1 cellular context compared by ENCODE assay signal in the genomic region with DNA sequence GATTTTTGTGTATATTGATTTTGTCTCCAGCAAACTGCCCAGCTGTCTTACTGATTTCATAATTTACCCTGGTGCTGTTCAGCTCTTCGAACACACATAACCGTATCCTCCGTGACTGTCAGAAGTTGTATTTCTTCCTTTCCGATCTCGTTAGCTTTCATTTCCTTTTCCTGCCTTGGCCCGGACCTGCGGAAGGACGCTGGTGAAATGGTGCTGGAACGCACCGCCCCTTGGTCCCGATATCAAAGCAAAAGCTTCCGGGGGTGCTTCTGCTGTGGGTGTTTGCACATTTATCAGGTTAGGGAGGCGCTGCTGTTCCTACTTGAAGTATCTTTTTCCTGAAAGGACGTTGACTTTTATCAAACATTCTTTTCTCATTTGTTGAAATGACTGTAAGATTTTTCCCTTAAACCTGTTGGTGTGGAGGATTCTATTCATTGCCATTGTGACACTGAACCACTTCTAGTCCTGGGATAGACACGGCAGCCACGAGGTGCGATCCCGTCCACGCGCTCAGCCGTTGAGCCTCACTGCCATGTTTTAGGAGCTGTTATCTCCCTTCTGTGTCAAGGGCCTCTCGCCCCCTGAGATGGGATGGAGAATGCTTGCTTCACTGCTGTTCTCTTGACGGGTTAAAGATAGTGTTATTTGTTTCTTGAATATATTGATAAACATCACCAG.
TF ChIP-seq lines count a peak whose summit lies in the region.

No MANE protein-coding gene starts in this region.

TF ChIP-seq in HepG2, 621 proteins besides CTCF, POLR2A, EP300 and RAD21 (continued from another document and continues in another):
- TF ChIP-seq, protein P1, sequence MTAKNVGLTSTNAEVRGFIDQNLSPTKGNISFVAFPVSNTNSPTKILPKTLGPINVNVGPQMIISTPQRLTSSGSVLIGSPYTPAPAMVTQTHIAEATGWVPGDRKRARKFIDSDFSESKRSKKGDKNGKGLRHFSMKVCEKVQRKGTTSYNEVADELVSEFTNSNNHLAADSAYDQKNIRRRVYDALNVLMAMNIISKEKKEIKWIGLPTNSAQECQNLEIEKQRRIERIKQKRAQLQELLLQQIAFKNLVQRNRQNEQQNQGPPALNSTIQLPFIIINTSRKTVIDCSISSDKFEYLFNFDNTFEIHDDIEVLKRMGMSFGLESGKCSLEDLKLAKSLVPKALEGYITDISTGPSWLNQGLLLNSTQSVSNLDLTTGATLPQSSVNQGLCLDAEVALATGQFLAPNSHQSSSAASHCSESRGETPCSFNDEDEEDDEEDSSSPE (CRISPR knock-in tag; IDR thresholded peaks at IDR 0.05): no peak
- TF ChIP-seq ISX (CRISPR knock-in tag; conservative IDR thresholded peaks at IDR 0.05) (no peak), RORA (CRISPR knock-in tag; IDR thresholded peaks at IDR 0.05) (no peak), TCF12 (IDR thresholded peaks at IDR 0.05) (no peak), TCF12 (CRISPR knock-in tag; IDR thresholded peaks at IDR 0.05) (no peak), RFXANK (CRISPR knock-in tag; IDR thresholded peaks at IDR 0.05) (no peak), CREB1 (IDR thresholded peaks at IDR 0.05) (no peak), CREB1 (CRISPR knock-in tag; IDR thresholded peaks at IDR 0.05) (no peak), ZNF83 (CRISPR knock-in tag; IDR thresholded peaks at IDR 0.05; ENCODE audit: borderline replicate concordance) (no peak), ZNF552 (CRISPR knock-in tag; IDR thresholded peaks at IDR 0.05; ENCODE audit: borderline replicate concordance) (no peak), YY1 (IDR thresholded peaks at IDR 0.05; ENCODE audit: insufficient read depth, insufficient replicate concordance, low read depth, low read length) (peak; percentile 28), CENPX (CRISPR knock-in tag; IDR thresholded peaks at IDR 0.05) (no peak), ZSCAN29 (CRISPR knock-in tag; conservative IDR thresholded peaks at IDR 0.05) (no peak), ZNF678 (CRISPR knock-in tag; IDR thresholded peaks at IDR 0.05) (no peak), ELF3 (CRISPR knock-in tag; IDR thresholded peaks at IDR 0.05) (peak; percentile 71), ZNF44 (CRISPR knock-in tag; IDR thresholded peaks at IDR 0.05) (no peak), ZNF790 (CRISPR knock-in tag; IDR thresholded peaks at IDR 0.05; ENCODE audit: borderline replicate concordance) (no peak), DMAP1 (CRISPR knock-in tag; IDR thresholded peaks at IDR 0.05) (no peak), ZFP37 (CRISPR knock-in tag; IDR thresholded peaks at IDR 0.05; ENCODE audit: borderline replicate concordance) (no peak), STAG1 (CRISPR knock-in tag; IDR thresholded peaks at IDR 0.05) (peak; percentile 14; the same call in 1 of the 2 replicates), ZFP36L2 (CRISPR knock-in tag; IDR thresholded peaks at IDR 0.05) (no peak), ZNF329 (CRISPR knock-in tag; IDR thresholded peaks at IDR 0.05; ENCODE audit: low read depth) (no peak), SETDB1 (CRISPR knock-in tag; IDR thresholded peaks at IDR 0.05; ENCODE audit: borderline replicate concordance) (no peak), ETV5 (CRISPR knock-in tag; IDR thresholded peaks at IDR 0.05; ENCODE audit: borderline replicate concordance) (peak; percentile 71; the same call in 1 of the 2 replicates), ZBTB7A (CRISPR knock-in tag; IDR thresholded peaks at IDR 0.05) (no peak), NFKBIZ (CRISPR knock-in tag; IDR thresholded peaks at IDR 0.05) (no peak)
- TF ChIP-seq, protein P2, sequence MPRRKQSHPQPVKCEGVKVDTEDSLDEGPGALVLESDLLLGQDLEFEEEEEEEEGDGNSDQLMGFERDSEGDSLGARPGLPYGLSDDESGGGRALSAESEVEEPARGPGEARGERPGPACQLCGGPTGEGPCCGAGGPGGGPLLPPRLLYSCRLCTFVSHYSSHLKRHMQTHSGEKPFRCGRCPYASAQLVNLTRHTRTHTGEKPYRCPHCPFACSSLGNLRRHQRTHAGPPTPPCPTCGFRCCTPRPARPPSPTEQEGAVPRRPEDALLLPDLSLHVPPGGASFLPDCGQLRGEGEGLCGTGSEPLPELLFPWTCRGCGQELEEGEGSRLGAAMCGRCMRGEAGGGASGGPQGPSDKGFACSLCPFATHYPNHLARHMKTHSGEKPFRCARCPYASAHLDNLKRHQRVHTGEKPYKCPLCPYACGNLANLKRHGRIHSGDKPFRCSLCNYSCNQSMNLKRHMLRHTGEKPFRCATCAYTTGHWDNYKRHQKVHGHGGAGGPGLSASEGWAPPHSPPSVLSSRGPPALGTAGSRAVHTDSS (CRISPR knock-in tag; conservative IDR thresholded peaks at IDR 0.05): no peak
- TF ChIP-seq, protein P3, sequence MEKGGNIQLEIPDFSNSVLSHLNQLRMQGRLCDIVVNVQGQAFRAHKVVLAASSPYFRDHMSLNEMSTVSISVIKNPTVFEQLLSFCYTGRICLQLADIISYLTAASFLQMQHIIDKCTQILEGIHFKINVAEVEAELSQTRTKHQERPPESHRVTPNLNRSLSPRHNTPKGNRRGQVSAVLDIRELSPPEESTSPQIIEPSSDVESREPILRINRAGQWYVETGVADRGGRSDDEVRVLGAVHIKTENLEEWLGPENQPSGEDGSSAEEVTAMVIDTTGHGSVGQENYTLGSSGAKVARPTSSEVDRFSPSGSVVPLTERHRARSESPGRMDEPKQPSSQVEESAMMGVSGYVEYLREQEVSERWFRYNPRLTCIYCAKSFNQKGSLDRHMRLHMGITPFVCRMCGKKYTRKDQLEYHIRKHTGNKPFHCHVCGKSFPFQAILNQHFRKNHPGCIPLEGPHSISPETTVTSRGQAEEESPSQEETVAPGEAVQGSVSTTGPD (CRISPR knock-in tag; IDR thresholded peaks at IDR 0.05): no peak
- TF ChIP-seq, protein P4, sequence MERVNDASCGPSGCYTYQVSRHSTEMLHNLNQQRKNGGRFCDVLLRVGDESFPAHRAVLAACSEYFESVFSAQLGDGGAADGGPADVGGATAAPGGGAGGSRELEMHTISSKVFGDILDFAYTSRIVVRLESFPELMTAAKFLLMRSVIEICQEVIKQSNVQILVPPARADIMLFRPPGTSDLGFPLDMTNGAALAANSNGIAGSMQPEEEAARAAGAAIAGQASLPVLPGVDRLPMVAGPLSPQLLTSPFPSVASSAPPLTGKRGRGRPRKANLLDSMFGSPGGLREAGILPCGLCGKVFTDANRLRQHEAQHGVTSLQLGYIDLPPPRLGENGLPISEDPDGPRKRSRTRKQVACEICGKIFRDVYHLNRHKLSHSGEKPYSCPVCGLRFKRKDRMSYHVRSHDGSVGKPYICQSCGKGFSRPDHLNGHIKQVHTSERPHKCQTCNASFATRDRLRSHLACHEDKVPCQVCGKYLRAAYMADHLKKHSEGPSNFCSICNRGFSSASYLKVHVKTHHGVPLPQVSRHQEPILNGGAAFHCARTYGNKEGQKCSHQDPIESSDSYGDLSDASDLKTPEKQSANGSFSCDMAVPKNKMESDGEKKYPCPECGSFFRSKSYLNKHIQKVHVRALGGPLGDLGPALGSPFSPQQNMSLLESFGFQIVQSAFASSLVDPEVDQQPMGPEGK (CRISPR knock-in tag; IDR thresholded peaks at IDR 0.05): peak; percentile 54; the same call in 1 of the 2 replicates
- TF ChIP-seq, protein P5, sequence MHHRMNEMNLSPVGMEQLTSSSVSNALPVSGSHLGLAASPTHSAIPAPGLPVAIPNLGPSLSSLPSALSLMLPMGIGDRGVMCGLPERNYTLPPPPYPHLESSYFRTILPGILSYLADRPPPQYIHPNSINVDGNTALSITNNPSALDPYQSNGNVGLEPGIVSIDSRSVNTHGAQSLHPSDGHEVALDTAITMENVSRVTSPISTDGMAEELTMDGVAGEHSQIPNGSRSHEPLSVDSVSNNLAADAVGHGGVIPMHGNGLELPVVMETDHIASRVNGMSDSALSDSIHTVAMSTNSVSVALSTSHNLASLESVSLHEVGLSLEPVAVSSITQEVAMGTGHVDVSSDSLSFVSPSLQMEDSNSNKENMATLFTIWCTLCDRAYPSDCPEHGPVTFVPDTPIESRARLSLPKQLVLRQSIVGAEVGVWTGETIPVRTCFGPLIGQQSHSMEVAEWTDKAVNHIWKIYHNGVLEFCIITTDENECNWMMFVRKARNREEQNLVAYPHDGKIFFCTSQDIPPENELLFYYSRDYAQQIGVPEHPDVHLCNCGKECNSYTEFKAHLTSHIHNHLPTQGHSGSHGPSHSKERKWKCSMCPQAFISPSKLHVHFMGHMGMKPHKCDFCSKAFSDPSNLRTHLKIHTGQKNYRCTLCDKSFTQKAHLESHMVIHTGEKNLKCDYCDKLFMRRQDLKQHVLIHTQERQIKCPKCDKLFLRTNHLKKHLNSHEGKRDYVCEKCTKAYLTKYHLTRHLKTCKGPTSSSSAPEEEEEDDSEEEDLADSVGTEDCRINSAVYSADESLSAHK (CRISPR knock-in tag; IDR thresholded peaks at IDR 0.05; ENCODE audit: borderline replicate concordance): no peak
- TF ChIP-seq, protein P6, sequence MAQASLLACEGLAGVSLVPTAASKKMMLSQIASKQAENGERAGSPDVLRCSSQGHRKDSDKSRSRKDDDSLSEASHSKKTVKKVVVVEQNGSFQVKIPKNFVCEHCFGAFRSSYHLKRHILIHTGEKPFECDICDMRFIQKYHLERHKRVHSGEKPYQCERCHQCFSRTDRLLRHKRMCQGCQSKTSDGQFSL (CRISPR knock-in tag; IDR thresholded peaks at IDR 0.05): no peak
- TF ChIP-seq, protein P7, sequence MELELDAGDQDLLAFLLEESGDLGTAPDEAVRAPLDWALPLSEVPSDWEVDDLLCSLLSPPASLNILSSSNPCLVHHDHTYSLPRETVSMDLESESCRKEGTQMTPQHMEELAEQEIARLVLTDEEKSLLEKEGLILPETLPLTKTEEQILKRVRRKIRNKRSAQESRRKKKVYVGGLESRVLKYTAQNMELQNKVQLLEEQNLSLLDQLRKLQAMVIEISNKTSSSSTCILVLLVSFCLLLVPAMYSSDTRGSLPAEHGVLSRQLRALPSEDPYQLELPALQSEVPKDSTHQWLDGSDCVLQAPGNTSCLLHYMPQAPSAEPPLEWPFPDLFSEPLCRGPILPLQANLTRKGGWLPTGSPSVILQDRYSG (CRISPR knock-in tag; IDR thresholded peaks at IDR 0.05): no peak
- TF ChIP-seq, protein P8, sequence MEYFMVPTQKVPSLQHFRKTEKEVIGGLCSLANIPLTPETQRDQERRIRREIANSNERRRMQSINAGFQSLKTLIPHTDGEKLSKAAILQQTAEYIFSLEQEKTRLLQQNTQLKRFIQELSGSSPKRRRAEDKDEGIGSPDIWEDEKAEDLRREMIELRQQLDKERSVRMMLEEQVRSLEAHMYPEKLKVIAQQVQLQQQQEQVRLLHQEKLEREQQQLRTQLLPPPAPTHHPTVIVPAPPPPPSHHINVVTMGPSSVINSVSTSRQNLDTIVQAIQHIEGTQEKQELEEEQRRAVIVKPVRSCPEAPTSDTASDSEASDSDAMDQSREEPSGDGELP (IDR thresholded peaks at IDR 0.05; ENCODE audit: borderline replicate concordance, low read depth): peak; percentile 42; the same call in 1 of the 2 replicates
- TF ChIP-seq, protein P9, sequence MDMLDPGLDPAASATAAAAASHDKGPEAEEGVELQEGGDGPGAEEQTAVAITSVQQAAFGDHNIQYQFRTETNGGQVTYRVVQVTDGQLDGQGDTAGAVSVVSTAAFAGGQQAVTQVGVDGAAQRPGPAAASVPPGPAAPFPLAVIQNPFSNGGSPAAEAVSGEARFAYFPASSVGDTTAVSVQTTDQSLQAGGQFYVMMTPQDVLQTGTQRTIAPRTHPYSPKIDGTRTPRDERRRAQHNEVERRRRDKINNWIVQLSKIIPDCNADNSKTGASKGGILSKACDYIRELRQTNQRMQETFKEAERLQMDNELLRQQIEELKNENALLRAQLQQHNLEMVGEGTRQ (IDR thresholded peaks at IDR 0.05; ENCODE audit: low read depth, low read length): no peak
- TF ChIP-seq, protein P9 (CRISPR knock-in tag; IDR thresholded peaks at IDR 0.05; ENCODE audit: borderline replicate concordance): no peak
- TF ChIP-seq, protein P10, sequence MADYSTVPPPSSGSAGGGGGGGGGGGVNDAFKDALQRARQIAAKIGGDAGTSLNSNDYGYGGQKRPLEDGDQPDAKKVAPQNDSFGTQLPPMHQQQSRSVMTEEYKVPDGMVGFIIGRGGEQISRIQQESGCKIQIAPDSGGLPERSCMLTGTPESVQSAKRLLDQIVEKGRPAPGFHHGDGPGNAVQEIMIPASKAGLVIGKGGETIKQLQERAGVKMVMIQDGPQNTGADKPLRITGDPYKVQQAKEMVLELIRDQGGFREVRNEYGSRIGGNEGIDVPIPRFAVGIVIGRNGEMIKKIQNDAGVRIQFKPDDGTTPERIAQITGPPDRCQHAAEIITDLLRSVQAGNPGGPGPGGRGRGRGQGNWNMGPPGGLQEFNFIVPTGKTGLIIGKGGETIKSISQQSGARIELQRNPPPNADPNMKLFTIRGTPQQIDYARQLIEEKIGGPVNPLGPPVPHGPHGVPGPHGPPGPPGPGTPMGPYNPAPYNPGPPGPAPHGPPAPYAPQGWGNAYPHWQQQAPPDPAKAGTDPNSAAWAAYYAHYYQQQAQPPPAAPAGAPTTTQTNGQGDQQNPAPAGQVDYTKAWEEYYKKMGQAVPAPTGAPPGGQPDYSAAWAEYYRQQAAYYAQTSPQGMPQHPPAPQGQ (CRISPR knock-in tag; IDR thresholded peaks at IDR 0.05; ENCODE audit: borderline replicate concordance): no peak
- TF ChIP-seq, protein P11, sequence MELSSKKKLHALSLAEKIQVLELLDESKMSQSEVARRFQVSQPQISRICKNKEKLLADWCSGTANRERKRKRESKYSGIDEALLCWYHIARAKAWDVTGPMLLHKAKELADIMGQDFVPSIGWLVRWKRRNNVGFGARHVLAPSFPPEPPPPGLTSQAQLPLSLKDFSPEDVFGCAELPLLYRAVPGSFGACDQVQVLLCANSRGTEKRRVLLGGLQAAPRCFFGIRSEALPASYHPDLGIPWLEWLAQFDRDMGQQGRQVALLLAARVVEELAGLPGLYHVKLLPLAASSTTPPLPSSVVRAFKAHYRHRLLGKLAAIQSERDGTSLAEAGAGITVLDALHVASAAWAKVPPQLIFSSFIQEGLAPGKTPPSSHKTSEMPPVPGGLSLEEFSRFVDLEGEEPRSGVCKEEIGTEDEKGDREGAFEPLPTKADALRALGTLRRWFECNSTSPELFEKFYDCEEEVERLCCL (CRISPR knock-in tag; IDR thresholded peaks at IDR 0.05; ENCODE audit: borderline replicate concordance): no peak
- TF ChIP-seq, protein P12, sequence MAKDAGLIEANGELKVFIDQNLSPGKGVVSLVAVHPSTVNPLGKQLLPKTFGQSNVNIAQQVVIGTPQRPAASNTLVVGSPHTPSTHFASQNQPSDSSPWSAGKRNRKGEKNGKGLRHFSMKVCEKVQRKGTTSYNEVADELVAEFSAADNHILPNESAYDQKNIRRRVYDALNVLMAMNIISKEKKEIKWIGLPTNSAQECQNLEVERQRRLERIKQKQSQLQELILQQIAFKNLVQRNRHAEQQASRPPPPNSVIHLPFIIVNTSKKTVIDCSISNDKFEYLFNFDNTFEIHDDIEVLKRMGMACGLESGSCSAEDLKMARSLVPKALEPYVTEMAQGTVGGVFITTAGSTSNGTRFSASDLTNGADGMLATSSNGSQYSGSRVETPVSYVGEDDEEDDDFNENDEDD (CRISPR knock-in tag; IDR thresholded peaks at IDR 0.05; ENCODE audit: borderline replicate concordance): no peak
